Comparison of ENCODE assay signal across 25 cellular contexts in genomic region chr2:20929721-20930120, GRCh38.
"Had no signal": no experiment of that assay in that cellular context is flagged by ENCODE, and none has a peak within 500 bp of the region (broad histone marks: within the 10 kb centered on the region; RNA-seq: fewer than 3 reads in every experiment).

No MANE protein-coding gene starts in this region.

- ATAC-seq: effector memory CD8-positive, alpha-beta T cell; esophagus mucosa; gastrocnemius medialis; heart right ventricle; left colon; left lobe of liver; lower lobe of right lung; mucosa of descending colon had no signal

- FAIRE-seq: endometrium, islet of Langerhans, keratinocyte had no signal

- DNase-seq: colonic mucosa; cortex of kidney; effector CD8-positive, alpha-beta T cell; effector memory CD8-positive, alpha-beta T cell; endodermal cell; erythroblast; esophagus squamous epithelium; foreskin fibroblast; foreskin melanocyte; gastrocnemius medialis; glutamatergic neuron; head of caudate nucleus; heart right ventricle; hippocampal formation; left colon; left ventricle myocardium inferior; lower lobe of right lung; mesendoderm; mucosa of descending colon; naive B cell had no signal
